Comparison of ENCODE assay signal across 2 cellular contexts in the genomic region with DNA sequence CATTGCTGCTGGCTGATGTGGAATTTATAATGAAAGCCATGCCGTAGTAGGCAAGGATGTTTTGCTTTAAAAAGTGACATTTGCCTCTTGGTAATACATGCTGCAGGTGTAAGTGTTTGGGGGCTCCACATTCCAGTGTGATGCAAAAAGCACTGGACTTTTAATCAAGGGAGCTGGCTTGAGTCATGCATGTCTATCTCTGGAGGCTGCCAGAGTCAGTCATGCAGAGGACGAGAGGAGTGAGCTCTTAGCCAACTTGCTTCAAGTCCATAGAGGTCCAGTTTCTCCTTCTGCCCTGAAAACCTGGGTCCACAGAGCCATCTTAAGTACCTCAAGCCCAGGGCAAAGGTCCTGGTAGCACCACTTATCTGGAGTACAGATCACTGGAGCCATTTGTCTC.
TF ChIP-seq lines count a peak whose summit lies in the region.

No MANE protein-coding gene starts in this region.

TF ChIP-seq in GM12878, 131 proteins besides CTCF, POLR2A, EP300 and RAD21:
- TF ChIP-seq, protein P1, sequence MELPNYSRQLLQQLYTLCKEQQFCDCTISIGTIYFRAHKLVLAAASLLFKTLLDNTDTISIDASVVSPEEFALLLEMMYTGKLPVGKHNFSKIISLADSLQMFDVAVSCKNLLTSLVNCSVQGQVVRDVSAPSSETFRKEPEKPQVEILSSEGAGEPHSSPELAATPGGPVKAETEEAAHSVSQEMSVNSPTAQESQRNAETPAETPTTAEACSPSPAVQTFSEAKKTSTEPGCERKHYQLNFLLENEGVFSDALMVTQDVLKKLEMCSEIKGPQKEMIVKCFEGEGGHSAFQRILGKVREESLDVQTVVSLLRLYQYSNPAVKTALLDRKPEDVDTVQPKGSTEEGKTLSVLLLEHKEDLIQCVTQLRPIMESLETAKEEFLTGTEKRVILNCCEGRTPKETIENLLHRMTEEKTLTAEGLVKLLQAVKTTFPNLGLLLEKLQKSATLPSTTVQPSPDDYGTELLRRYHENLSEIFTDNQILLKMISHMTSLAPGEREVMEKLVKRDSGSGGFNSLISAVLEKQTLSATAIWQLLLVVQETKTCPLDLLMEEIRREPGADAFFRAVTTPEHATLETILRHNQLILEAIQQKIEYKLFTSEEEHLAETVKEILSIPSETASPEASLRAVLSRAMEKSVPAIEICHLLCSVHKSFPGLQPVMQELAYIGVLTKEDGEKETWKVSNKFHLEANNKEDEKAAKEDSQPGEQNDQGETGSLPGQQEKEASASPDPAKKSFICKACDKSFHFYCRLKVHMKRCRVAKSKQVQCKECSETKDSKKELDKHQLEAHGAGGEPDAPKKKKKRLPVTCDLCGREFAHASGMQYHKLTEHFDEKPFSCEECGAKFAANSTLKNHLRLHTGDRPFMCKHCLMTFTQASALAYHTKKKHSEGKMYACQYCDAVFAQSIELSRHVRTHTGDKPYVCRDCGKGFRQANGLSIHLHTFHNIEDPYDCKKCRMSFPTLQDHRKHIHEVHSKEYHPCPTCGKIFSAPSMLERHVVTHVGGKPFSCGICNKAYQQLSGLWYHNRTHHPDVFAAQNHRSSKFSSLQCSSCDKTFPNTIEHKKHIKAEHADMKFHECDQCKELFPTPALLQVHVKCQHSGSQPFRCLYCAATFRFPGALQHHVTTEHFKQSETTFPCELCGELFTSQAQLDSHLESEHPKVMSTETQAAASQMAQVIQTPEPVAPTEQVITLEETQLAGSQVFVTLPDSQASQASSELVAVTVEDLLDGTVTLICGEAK (IDR thresholded peaks at IDR 0.05; ENCODE audit: borderline replicate concordance): no peak
- no peak for TF ChIP-seq CEBPB (IDR thresholded peaks at IDR 0.05; ENCODE audit: borderline replicate concordance in 1 of 2, low read depth in 2 of 2, low read length in 2 of 2)
- TF ChIP-seq, protein P2, sequence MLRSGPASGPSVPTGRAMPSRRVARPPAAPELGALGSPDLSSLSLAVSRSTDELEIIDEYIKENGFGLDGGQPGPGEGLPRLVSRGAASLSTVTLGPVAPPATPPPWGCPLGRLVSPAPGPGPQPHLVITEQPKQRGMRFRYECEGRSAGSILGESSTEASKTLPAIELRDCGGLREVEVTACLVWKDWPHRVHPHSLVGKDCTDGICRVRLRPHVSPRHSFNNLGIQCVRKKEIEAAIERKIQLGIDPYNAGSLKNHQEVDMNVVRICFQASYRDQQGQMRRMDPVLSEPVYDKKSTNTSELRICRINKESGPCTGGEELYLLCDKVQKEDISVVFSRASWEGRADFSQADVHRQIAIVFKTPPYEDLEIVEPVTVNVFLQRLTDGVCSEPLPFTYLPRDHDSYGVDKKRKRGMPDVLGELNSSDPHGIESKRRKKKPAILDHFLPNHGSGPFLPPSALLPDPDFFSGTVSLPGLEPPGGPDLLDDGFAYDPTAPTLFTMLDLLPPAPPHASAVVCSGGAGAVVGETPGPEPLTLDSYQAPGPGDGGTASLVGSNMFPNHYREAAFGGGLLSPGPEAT (IDR thresholded peaks at IDR 0.05; ENCODE audit: low read depth): no peak
- no peak for TF ChIP-seq NFYA (IDR thresholded peaks at IDR 0.05; ENCODE audit: borderline replicate concordance, low read depth, low read length)
- TF ChIP-seq FOS (IDR thresholded peaks at IDR 0.05; ENCODE audit: borderline replicate concordance, extremely low read depth, insufficient read length): no peak
- TF ChIP-seq KLF5 (IDR thresholded peaks at IDR 0.05; ENCODE audit: partially characterized antibody): no peak
- TF ChIP-seq, protein P3, sequence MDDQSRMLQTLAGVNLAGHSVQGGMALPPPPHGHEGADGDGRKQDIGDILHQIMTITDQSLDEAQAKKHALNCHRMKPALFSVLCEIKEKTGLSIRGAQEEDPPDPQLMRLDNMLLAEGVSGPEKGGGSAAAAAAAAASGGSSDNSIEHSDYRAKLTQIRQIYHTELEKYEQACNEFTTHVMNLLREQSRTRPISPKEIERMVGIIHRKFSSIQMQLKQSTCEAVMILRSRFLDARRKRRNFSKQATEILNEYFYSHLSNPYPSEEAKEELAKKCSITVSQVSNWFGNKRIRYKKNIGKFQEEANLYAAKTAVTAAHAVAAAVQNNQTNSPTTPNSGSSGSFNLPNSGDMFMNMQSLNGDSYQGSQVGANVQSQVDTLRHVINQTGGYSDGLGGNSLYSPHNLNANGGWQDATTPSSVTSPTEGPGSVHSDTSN (IDR thresholded peaks at IDR 0.05; ENCODE audit: insufficient replicate concordance, low read depth, low read length): no peak
- TF ChIP-seq, protein P4, sequence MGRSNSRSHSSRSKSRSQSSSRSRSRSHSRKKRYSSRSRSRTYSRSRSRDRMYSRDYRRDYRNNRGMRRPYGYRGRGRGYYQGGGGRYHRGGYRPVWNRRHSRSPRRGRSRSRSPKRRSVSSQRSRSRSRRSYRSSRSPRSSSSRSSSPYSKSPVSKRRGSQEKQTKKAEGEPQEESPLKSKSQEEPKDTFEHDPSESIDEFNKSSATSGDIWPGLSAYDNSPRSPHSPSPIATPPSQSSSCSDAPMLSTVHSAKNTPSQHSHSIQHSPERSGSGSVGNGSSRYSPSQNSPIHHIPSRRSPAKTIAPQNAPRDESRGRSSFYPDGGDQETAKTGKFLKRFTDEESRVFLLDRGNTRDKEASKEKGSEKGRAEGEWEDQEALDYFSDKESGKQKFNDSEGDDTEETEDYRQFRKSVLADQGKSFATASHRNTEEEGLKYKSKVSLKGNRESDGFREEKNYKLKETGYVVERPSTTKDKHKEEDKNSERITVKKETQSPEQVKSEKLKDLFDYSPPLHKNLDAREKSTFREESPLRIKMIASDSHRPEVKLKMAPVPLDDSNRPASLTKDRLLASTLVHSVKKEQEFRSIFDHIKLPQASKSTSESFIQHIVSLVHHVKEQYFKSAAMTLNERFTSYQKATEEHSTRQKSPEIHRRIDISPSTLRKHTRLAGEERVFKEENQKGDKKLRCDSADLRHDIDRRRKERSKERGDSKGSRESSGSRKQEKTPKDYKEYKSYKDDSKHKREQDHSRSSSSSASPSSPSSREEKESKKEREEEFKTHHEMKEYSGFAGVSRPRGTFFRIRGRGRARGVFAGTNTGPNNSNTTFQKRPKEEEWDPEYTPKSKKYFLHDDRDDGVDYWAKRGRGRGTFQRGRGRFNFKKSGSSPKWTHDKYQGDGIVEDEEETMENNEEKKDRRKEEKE (IDR thresholded peaks at IDR 0.05): no peak
- TF ChIP-seq SMAD1 (IDR thresholded peaks at IDR 0.05; ENCODE audit: low read depth, partially characterized antibody): no peak

TF ChIP-seq in WTC11, 78 proteins besides CTCF, POLR2A, EP300 and RAD21:
- TF ChIP-seq TCF7 (CRISPR knock-in tag; IDR thresholded peaks at IDR 0.05; ENCODE audit: low read depth) (no peak), ESRRA (CRISPR knock-in tag; IDR thresholded peaks at IDR 0.05; ENCODE audit: borderline replicate concordance) (no peak)
